ENCODE assay signal across 8 cellular contexts in the genomic region with DNA sequence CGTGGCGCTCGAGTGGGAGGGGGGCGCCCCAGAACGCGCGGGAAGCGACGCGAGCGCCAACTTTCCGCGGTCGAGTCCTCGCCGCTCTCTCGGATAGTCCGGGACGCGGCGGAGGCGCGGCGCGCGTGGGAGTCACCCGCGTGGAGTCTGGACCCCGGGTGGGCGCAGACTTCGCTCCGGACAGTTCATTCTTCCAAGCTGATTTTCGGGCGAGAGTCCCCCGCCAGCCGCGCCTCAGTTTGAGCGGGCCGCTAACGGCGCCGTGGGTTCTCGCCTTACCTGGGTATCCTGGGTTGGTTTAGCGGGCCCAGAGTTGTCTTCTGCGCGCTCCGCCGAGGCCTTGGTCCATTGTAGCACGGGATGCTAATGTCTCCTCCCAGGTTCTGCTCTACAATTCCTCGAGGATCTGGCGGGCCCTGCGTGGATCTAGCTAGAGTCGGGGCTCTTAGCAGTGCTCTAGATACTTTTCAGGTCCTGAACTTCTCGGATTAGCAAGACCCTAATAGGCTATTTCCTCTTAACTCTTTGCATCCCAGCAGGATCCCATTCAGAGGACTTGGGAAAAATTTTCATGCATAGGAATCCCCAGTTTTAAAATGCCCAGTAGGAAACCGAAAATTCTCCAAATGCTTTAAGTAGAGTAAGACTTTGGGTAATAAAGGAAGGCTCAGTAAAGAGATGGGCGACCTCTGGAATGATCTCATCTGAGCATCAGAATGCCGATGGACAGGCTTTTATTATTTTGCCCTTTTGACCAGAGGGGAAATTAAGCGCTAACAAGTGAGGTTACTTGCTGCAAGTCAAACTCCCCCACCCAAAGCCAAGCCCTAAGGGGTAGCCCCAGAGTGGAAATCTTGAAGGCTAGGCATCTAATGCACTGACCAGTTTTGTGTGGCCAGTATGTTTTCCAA. TPM values are rescaled to one million over a fixed set of nuclear protein-coding genes. Genes with fewer than 3 reads are reported as not detected.
DNase-seq lines count a peak whose midpoint lies in the region; ATAC-seq, FAIRE-seq and TF ChIP-seq lines count a peak whose summit lies in the region.

No MANE protein-coding gene starts in this region.

- TF ChIP-seq CTCF in GM13977 (IDR thresholded peaks at IDR 0.05; ENCODE audit: extremely low read depth, insufficient read depth, missing control alignments): no peak

- DNase-seq in GM13977 (ENCODE audit: low spot score) (peak; percentile 28), SJSA1 (ENCODE audit: low read depth in 1 of 2, low spot score in 2 of 2) (peak; percentile 59 to 69), RCC 7860 (ENCODE audit: low spot score) (no peak), pons (ENCODE audit: low spot score) (no peak)
- DNase-seq in central memory CD8-positive, alpha-beta T cell (ENCODE audit: low spot score in 2 of 2): no peak
- peak; percentile 3 to 53 for DNase-seq in stimulated activated effector memory CD8-positive, alpha-beta T cell treated with anti-CD3 and anti-CD28 coated beads, Interleukin-12 subunit alpha, Interleukin-12 subunit beta, amount 100 ng/mL, for 72 hours (ENCODE audit: low spot score in 2 of 2)

- H3K9me3 ChIP-seq in SJSA1 (replicated peaks): no peaks in the 10 kb centered on the region

- H3K4me3 Mint-ChIP-seq in central memory CD8-positive, alpha-beta T cell: peak overlapping the region; percentile 68
- H3K4me3 Mint-ChIP-seq in stimulated activated effector memory CD8-positive, alpha-beta T cell treated with anti-CD3 and anti-CD28 coated beads, Interleukin-12 subunit alpha, Interleukin-12 subunit beta, amount 100 ng/mL, for 72 hours: peak overlapping the region; percentile 84

- ATAC-seq in central memory CD8-positive, alpha-beta T cell (replicated peaks; ENCODE audit: extremely low read depth, poor library complexity, severe bottlenecking): peak; percentile 28
- ATAC-seq in stimulated activated effector memory CD8-positive, alpha-beta T cell treated with anti-CD3 and anti-CD28 coated beads, Interleukin-12 subunit alpha, Interleukin-12 subunit beta, amount 100 ng/mL, for 72 hours: peak; percentile 55
- ATAC-seq in HG03045 (IDR thresholded peaks at IDR 0.05; ENCODE audit: unreplicated experiment): no peak

- H3K4me1 ChIP-seq in SJSA1 (replicated peaks): peaks cover 50% of the 10 kb centered on the region

- H3K27ac Mint-ChIP-seq in central memory CD8-positive, alpha-beta T cell (ENCODE audit: low read depth): no peak overlapping the region
- no peak overlapping the region for H3K27ac Mint-ChIP-seq in stimulated activated effector memory CD8-positive, alpha-beta T cell treated with anti-CD3 and anti-CD28 coated beads, Interleukin-12 subunit alpha, Interleukin-12 subunit beta, amount 100 ng/mL, for 72 hours

- peaks cover 74% of the 10 kb centered on the region for H3K27me3 Mint-ChIP-seq in central memory CD8-positive, alpha-beta T cell

- no peaks in the 10 kb centered on the region for H3K27me3 ChIP-seq in SJSA1 (replicated peaks)
- peaks cover 3% of the 10 kb centered on the region for H3K27me3 ChIP-seq in layer of hippocampus (ENCODE audit: control insufficient read depth, insufficient read depth, low read length)

- in situ Hi-C loops in GM13977 (cut with MboI; ENCODE audit: low pct_unique_long_range_greater_than_20kb, low sequenced_read_pairs, unreplicated experiment): no loop called here

- H3K4me1 Mint-ChIP-seq in central memory CD8-positive, alpha-beta T cell: peaks cover 11% of the 10 kb centered on the region
- H3K4me1 Mint-ChIP-seq in stimulated activated effector memory CD8-positive, alpha-beta T cell treated with anti-CD3 and anti-CD28 coated beads, Interleukin-12 subunit alpha, Interleukin-12 subunit beta, amount 100 ng/mL, for 72 hours: peaks cover 9% of the 10 kb centered on the region

- H3K9me3 Mint-ChIP-seq in central memory CD8-positive, alpha-beta T cell: no peaks in the 10 kb centered on the region
- no peaks in the 10 kb centered on the region for H3K9me3 Mint-ChIP-seq in stimulated activated effector memory CD8-positive, alpha-beta T cell treated with anti-CD3 and anti-CD28 coated beads, Interleukin-12 subunit alpha, Interleukin-12 subunit beta, amount 100 ng/mL, for 72 hours

- no peak for FAIRE-seq in RCC 7860 (lab: Jason Lieb, UNC)

- peak overlapping the region; percentile 89 for H3K27ac ChIP-seq in SJSA1
- peak overlapping the region; percentile 30 for H3K27ac ChIP-seq in layer of hippocampus (ENCODE audit: low read depth, low read length)

- peaks cover 1% of the 10 kb centered on the region for H3K36me3 Mint-ChIP-seq in central memory CD8-positive, alpha-beta T cell (ENCODE audit: insufficient read depth)
- H3K36me3 Mint-ChIP-seq in stimulated activated effector memory CD8-positive, alpha-beta T cell treated with anti-CD3 and anti-CD28 coated beads, Interleukin-12 subunit alpha, Interleukin-12 subunit beta, amount 100 ng/mL, for 72 hours: peaks cover 6% of the 10 kb centered on the region

- H3K4me3 ChIP-seq in SJSA1: peak overlapping the region; percentile 97

- peaks cover 14% of the 10 kb centered on the region for H3K36me3 ChIP-seq in SJSA1

RNA-seq across cellular contexts. Expression of a gene that starts 0.5 kb away (rescaled TPM):
- 36.4 and 53.4 TPM in 2 replicates for total RNA-seq in SJSA1 (2014; rRNA removed; shearing (Covaris generic))

RNA-seq across cellular contexts. Expression of a gene that starts 17.1 kb away (rescaled TPM):
- not detected in 2 replicates for total RNA-seq in SJSA1 (2014; rRNA removed; shearing (Covaris generic))

Comparison
In these comparisons a context has a peak if more than half of its experiments do, and no peak if none do; other contexts are left out.
1. DNase-seq: peak in GM13977 (single experiment), SJSA1 (2 of 2) and stimulated activated effector memory CD8-positive, alpha-beta T cell treated with anti-CD3 and anti-CD28 coated beads, Interleukin-12 subunit alpha, Interleukin-12 subunit beta, amount 100 ng/mL, for 72 hours (2 of 2); none in central memory CD8-positive, alpha-beta T cell (0 of 2), RCC 7860 (single experiment) and pons (single experiment).